1 cellular context compared by ENCODE assay signal in genomic region chr3:87801409-87801808, GRCh38.
TF ChIP-seq lines count a peak whose summit lies in the region.

No MANE protein-coding gene starts in this region.

TF ChIP-seq in H1, 55 proteins besides CTCF, POLR2A, EP300 and RAD21 (continued from another document):
- no peak for TF ChIP-seq CHD7 (IDR thresholded peaks at IDR 0.05; ENCODE audit: insufficient replicate concordance, low read length)
- TF ChIP-seq RNF2 (IDR thresholded peaks at IDR 0.05; ENCODE audit: borderline replicate concordance, low read depth, low read length, missing control alignments, poor library complexity, severe bottlenecking), result no peak
- no peak for TF ChIP-seq KDM1A (IDR thresholded peaks at IDR 0.05; ENCODE audit: borderline replicate concordance, low read length)
- TF ChIP-seq TEAD4 (IDR thresholded peaks at IDR 0.05; ENCODE audit: low read depth, low read length), result no peak
- TF ChIP-seq BCL11A (IDR thresholded peaks at IDR 0.05; ENCODE audit: low read depth in 2 of 2, low read length in 2 of 2), result no peak
- no peak for TF ChIP-seq EGR1 (IDR thresholded peaks at IDR 0.05; ENCODE audit: borderline replicate concordance, low read depth, low read length)
- no peak for TF ChIP-seq SAP30 (IDR thresholded peaks at IDR 0.05; ENCODE audit: insufficient read depth, insufficient replicate concordance, low read length)
- TF ChIP-seq RXRA (IDR thresholded peaks at IDR 0.05; ENCODE audit: insufficient read depth, low read depth, low read length), result no peak
- TF ChIP-seq MAX (IDR thresholded peaks at IDR 0.05), result no peak
